Comparison of ENCODE assay signal across 8 cellular contexts in genomic region chr6:110814488-110815259, GRCh38. TPM values are rescaled to one million over a fixed set of nuclear protein-coding genes. Genes with fewer than 3 reads are reported as not detected.
DNase-seq lines count a peak whose midpoint lies in the region; ATAC-seq, FAIRE-seq and TF ChIP-seq lines count a peak whose summit lies in the region.

No MANE protein-coding gene starts in this region.

- TF ChIP-seq CTCF in A549 (IDR thresholded peaks at IDR 0.05): no peak

- H3K4me3 Mint-ChIP-seq in activated T-cell treated with anti-CD3 and anti-CD28 coated beads, Interleukin-2, amount 50 U/mL, for 4 hours: peak overlapping the region; percentile 99
- H3K4me3 Mint-ChIP-seq in stimulated activated effector memory CD8-positive, alpha-beta T cell treated with anti-CD3 and anti-CD28 coated beads, Interleukin-12 subunit alpha, Interleukin-12 subunit beta, amount 100 ng/mL, for 72 hours: peak overlapping the region; percentile 99

- no peaks in the 10 kb centered on the region for H3K27me3 Mint-ChIP-seq in activated T-cell treated with anti-CD3 and anti-CD28 coated beads, Interleukin-2, amount 50 U/mL, for 4 hours (ENCODE audit: low read depth)

- ATAC-seq in A549: peak; percentile 53 to 61
- peak; percentile 5 for ATAC-seq in HG03103 (IDR thresholded peaks at IDR 0.05; ENCODE audit: low read depth, unreplicated experiment)
- ATAC-seq in activated T-cell treated with anti-CD3 and anti-CD28 coated beads, Interleukin-2, amount 50 U/mL, for 4 hours: peak; percentile 18 to 19
- peak; percentile 22 for ATAC-seq in esophagus mucosa
- ATAC-seq in stimulated activated effector memory CD8-positive, alpha-beta T cell treated with anti-CD3 and anti-CD28 coated beads, Interleukin-12 subunit alpha, Interleukin-12 subunit beta, amount 100 ng/mL, for 72 hours: peak; percentile 17

- H3K4me1 Mint-ChIP-seq in activated T-cell treated with anti-CD3 and anti-CD28 coated beads, Interleukin-2, amount 50 U/mL, for 4 hours (ENCODE audit: low read depth): peaks cover 21% of the 10 kb centered on the region
- peaks cover 25% of the 10 kb centered on the region for H3K4me1 Mint-ChIP-seq in stimulated activated effector memory CD8-positive, alpha-beta T cell treated with anti-CD3 and anti-CD28 coated beads, Interleukin-12 subunit alpha, Interleukin-12 subunit beta, amount 100 ng/mL, for 72 hours

- DNase-seq in A549 (ENCODE audit: low read depth in 1 of 2, low spot score in 1 of 2): peak; percentile 27 to 36
- peak; percentile 55 to 88 for DNase-seq in NOMO-1 (lab: John Stamatoyannopoulos, UW; ENCODE audit: unreplicated experiment in 2 of 2)
- peak; percentile 34 for DNase-seq in activated T-cell treated with anti-CD3 and anti-CD28 coated beads, Interleukin-2, amount 50 U/mL, for 4 hours
- DNase-seq in stimulated activated effector memory CD8-positive, alpha-beta T cell treated with anti-CD3 and anti-CD28 coated beads, Interleukin-12 subunit alpha, Interleukin-12 subunit beta, amount 100 ng/mL, for 72 hours (ENCODE audit: low spot score in 2 of 2): peak; percentile 48 to 84

- H3K36me3 ChIP-seq in muscle layer of duodenum (ENCODE audit: control insufficient read depth in 1 of 2, insufficient read depth in 2 of 2, low read length in 2 of 2): no peaks in the 10 kb centered on the region

- no peaks in the 10 kb centered on the region for H3K36me3 Mint-ChIP-seq in activated T-cell treated with anti-CD3 and anti-CD28 coated beads, Interleukin-2, amount 50 U/mL, for 4 hours (ENCODE audit: insufficient read depth)
- H3K36me3 Mint-ChIP-seq in stimulated activated effector memory CD8-positive, alpha-beta T cell treated with anti-CD3 and anti-CD28 coated beads, Interleukin-12 subunit alpha, Interleukin-12 subunit beta, amount 100 ng/mL, for 72 hours: peaks cover 22% of the 10 kb centered on the region

- no peak for TF ChIP-seq RAD21 in A549 (conservative IDR thresholded peaks at IDR 0.05 in 1 of 2, IDR thresholded peaks at IDR 0.05 in 1 of 2)

- POLR2A ChIA-PET in A549 (lab: Yijun Ruan, JAX): interaction anchor here (0.6 to 4.0 kb wide), 22 partner anchors 14 to 1720 kb away, joined by 3 to 162 read pairs (median 4); partner anchors contain the start of genes AMD1, GTF3C6, RPF2 and SESN1

- no peak for FAIRE-seq in A549 (lab: Jason Lieb, UNC)

- H3K27ac Mint-ChIP-seq in stimulated activated effector memory CD8-positive, alpha-beta T cell treated with anti-CD3 and anti-CD28 coated beads, Interleukin-12 subunit alpha, Interleukin-12 subunit beta, amount 100 ng/mL, for 72 hours: peak overlapping the region; percentile 99

- peak overlapping the region; percentile 85 for H3K4me2 ChIP-seq in A549

- peaks cover 16% of the 10 kb centered on the region; the same call in 2 of the 3 replicates for H3K4me1 ChIP-seq in A549
- H3K4me1 ChIP-seq in muscle layer of duodenum (ENCODE audit: control insufficient read depth in 1 of 2, insufficient read depth in 2 of 2, low read length in 2 of 2): peaks cover 0 to 8% of the 10 kb centered on the region in 2 donors

- no peak for TF ChIP-seq EP300 in A549 (IDR thresholded peaks at IDR 0.05)

- no peaks in the 10 kb centered on the region; the same call in 2 of the 3 replicates for H3K9me3 ChIP-seq in A549
- no peaks in the 10 kb centered on the region for H3K9me3 ChIP-seq in muscle layer of duodenum (ENCODE audit: control insufficient read depth in 1 of 2, low read length in 2 of 2)

- H3K9me3 Mint-ChIP-seq in activated T-cell treated with anti-CD3 and anti-CD28 coated beads, Interleukin-2, amount 50 U/mL, for 4 hours: no peaks in the 10 kb centered on the region
- peaks cover 2% of the 10 kb centered on the region for H3K9me3 Mint-ChIP-seq in stimulated activated effector memory CD8-positive, alpha-beta T cell treated with anti-CD3 and anti-CD28 coated beads, Interleukin-12 subunit alpha, Interleukin-12 subunit beta, amount 100 ng/mL, for 72 hours

- WGBS in A549 (ENCODE audit: missing lambda C conversion rate): 1% methylated on average over 26 of the region's 100 CpGs

- peak overlapping the region; percentile 98 for H3K4me3 ChIP-seq in A549
- H3K4me3 ChIP-seq in muscle layer of duodenum (ENCODE audit: low read depth in 1 of 2, low read length in 2 of 2): peak overlapping the region; percentile 89 to 93

- no peak for TF ChIP-seq POLR2A in A549 (IDR thresholded peaks at IDR 0.05; ENCODE audit: low read length)
- TF ChIP-seq POLR2A in GM18526 (IDR thresholded peaks at IDR 0.05; ENCODE audit: extremely low read depth, insufficient read length): peak; percentile 37

- CTCF ChIA-PET in A549 (lab: Yijun Ruan, JAX): interaction anchor here (0.6 to 0.7 kb wide), 2 partner anchors 54 to 107 kb away, joined by 4 read pairs; no protein-coding TSS in a partner anchor

- peak overlapping the region; percentile 83 to 95 for H3K27ac ChIP-seq in A549
- peak overlapping the region; percentile 63 for H3K27ac ChIP-seq in muscle layer of duodenum (ENCODE audit: low read length)

- H3K27me3 ChIP-seq in muscle layer of duodenum (ENCODE audit: low read depth, low read length): no peaks in the 10 kb centered on the region

TF ChIP-seq in A549, 52 proteins besides CTCF, POLR2A, EP300 and RAD21:
- TF ChIP-seq HDAC2 (IDR thresholded peaks at IDR 0.05) (no peak), HEYL (CRISPR knock-in tag; IDR thresholded peaks at IDR 0.05) (no peak), RCOR1 (IDR thresholded peaks at IDR 0.05; ENCODE audit: low read depth, low read length) (no peak), SMC3 (IDR thresholded peaks at IDR 0.05) (no peak), HES2 (IDR thresholded peaks at IDR 0.05) (no peak)
- TF ChIP-seq, protein P1, sequence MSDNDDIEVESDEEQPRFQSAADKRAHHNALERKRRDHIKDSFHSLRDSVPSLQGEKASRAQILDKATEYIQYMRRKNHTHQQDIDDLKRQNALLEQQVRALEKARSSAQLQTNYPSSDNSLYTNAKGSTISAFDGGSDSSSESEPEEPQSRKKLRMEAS (IDR thresholded peaks at IDR 0.05): 0 out of 2 replicates have a peak, but pooled peaks have one; percentile 7

RNA-seq across cellular contexts. Expression of gene CDK19, which starts 0.6 kb away (rescaled TPM):
- polyA plus RNA-seq in A549 (2011; rRNA removed) (17.3 and 18.6 TPM in 2 replicates), A549 (2017; fragmentation: RNase III; extraction: RNeasy Plus Mini Kit Qiagen cat#74134 plus additional on column Dnase treatment) (6.1 to 7.7 TPM (median 7.1 TPM) in 3 replicates)
- polyA plus RNA-seq in A549 (2012; cell fraction: cytosol; rRNA removed): 2.7 and 3.8 TPM in 2 replicates
- 2.2 and 3.6 TPM in 2 replicates for polyA plus RNA-seq in A549 (2012; cell fraction: nucleus; rRNA removed)
- polyA minus RNA-seq in A549 (2011; rRNA and poly(A)+ RNA removed): 6.7 and 8.5 TPM in 2 replicates
- total RNA-seq in activated T-cell treated with anti-CD3 and anti-CD28 coated beads, Interleukin-2, amount 50 U/mL, for 4 hours: 1 to 10 TPM; 2.8 to 3.8 (median 3.7) TPM
- 19.1 TPM for total RNA-seq in esophagus mucosa

RNA-seq across cellular contexts. Expression of gene AMD1, which starts 59.9 kb away (rescaled TPM):
- polyA plus RNA-seq in A549 (2011; rRNA removed) (106 and 147 TPM in 2 replicates), A549 (2017; fragmentation: RNase III; extraction: RNeasy Plus Mini Kit Qiagen cat#74134 plus additional on column Dnase treatment) (82.3 to 89.2 TPM (median 83.6 TPM) in 3 replicates)
- 21.5 and 23.1 TPM in 2 replicates for polyA plus RNA-seq in A549 (2012; cell fraction: cytosol; rRNA removed)
- polyA plus RNA-seq in A549 (2012; cell fraction: nucleus; rRNA removed): 5.9 and 10.0 TPM in 2 replicates
- 42.2 and 46.0 TPM in 2 replicates for polyA minus RNA-seq in A549 (2011; rRNA and poly(A)+ RNA removed)
- 100 to 1,000 TPM; 131 to 142 (median 141) TPM for total RNA-seq in activated T-cell treated with anti-CD3 and anti-CD28 coated beads, Interleukin-2, amount 50 U/mL, for 4 hours
- 80.8 TPM for total RNA-seq in esophagus mucosa

Comparison
In these comparisons a context has a peak if more than half of its experiments do, and no peak if none do; other contexts are left out.
1. Peak in every context shown above with its lines: DNase-seq, ATAC-seq, H3K4me3 ChIP-seq and H3K27ac ChIP-seq.
2. ATAC-seq: peak in every context shown above with its lines; median percentile 57 in A549; 22 in esophagus mucosa; 18 in activated T-cell treated with anti-CD3 and anti-CD28 coated beads, Interleukin-2, amount 50 U/mL, for 4 hours; 17 in stimulated activated effector memory CD8-positive, alpha-beta T cell treated with anti-CD3 and anti-CD28 coated beads, Interleukin-12 subunit alpha, Interleukin-12 subunit beta, amount 100 ng/mL, for 72 hours; 5 in HG03103.